Comparison of ENCODE assay signal across 22 cellular contexts in genomic region chr3:48984648-48985047, GRCh38. TPM values are rescaled to one million over a fixed set of nuclear protein-coding genes. Genes with fewer than 3 reads are reported as not detected.
A peak's percentile ranks its signal among the peaks of the same experiment; 100 is the strongest.
DNase-seq lines count a peak whose midpoint lies in the region; ATAC-seq, FAIRE-seq and TF ChIP-seq lines count a peak whose summit lies in the region.
"Had no signal": no experiment of that assay in that cellular context is flagged by ENCODE, and none has a peak within 500 bp of the region (broad histone marks: within the 10 kb centered on the region; RNA-seq: fewer than 3 reads in every experiment).

No MANE protein-coding gene starts in this region.

- intact Hi-C loops in CD14-positive monocyte (cut with micrococcal nuclease): loop anchor here in 1 of 2 donors (5.0 to 10.0 kb wide), 4 partner anchors 38 to 173 kb away; partner anchors contain the start of genes LAMB2, NDUFAF3 and QRICH1
- intact Hi-C loops in mucosa of descending colon (cut with DNase I, micrococcal nuclease): no loop called here
- intact Hi-C loops in kidney (cut with DNase I): no loop called here
- intact Hi-C loops in left cardiac atrium (cut with DNase I): loop anchor here (5.0 to 10.0 kb wide), 2 partner anchors 460 to 463 kb away; no protein-coding TSS in a partner anchor

- H3K4me1 ChIP-seq in mucosa of descending colon (ENCODE audit: low read depth): peaks cover 12% of the 10 kb centered on the region
- peaks cover 5 to 8% of the 10 kb centered on the region in 2 donors for H3K4me1 ChIP-seq in kidney (ENCODE audit: control insufficient read depth in 1 of 2, insufficient read depth in 1 of 2, low read depth in 1 of 2, low read length in 2 of 2)

- DNase-seq in CD14-positive monocyte (ENCODE audit: low spot score) (no peak), ELR (ENCODE audit: low read depth) (peak; percentile 52), SK-MEL-5 (ENCODE audit: low read depth, low spot score) (peak; percentile 12), kidney glomerular epithelial cell (lab: John Stamatoyannopoulos, UW) (peak; percentile 10), mucosa of descending colon (no peak), kidney (no peak), left cardiac atrium (no peak)
- DNase-seq: activated CD4-positive, alpha-beta T cell treated with anti-CD3 and anti-CD28 coated beads for 1 hour; central memory CD4-positive, alpha-beta T cell; DMS79 treated with DMSO at 0.1 percent for 48 hours; heart right ventricle; left ventricle myocardium superior; NCI-H1694 treated with DMSO at 0.1 percent for 48 hours; NCI-H2227 treated with DMSO at 0.1 percent for 48 hours; NCI-H774; uterus had no signal

- no peak for FAIRE-seq in kidney (lab: Jason Lieb, UNC)
- FAIRE-seq: GM12878 had no signal

- no peak overlapping the region for H3K9ac ChIP-seq in kidney (ENCODE audit: low read length in 2 of 2)

- H3K9me3 ChIP-seq in mucosa of descending colon (no peaks in the 10 kb centered on the region), kidney (ENCODE audit: control insufficient read depth in 1 of 2, low read length in 2 of 2) (no peaks in the 10 kb centered on the region)
- H3K9me3 ChIP-seq: HAP-1, heart right ventricle, suprapubic skin, uterus had no signal

- ATAC-seq in mucosa of descending colon (no peak), left cardiac atrium (no peak)
- ATAC-seq: GM12878, heart right ventricle, left ventricle myocardium superior, Right ventricle myocardium inferior had no signal

- TF ChIP-seq CTCF in CD14-positive monocyte (IDR thresholded peaks at IDR 0.05): no peak
- TF ChIP-seq CTCF in mucosa of descending colon (IDR thresholded peaks at IDR 0.05): no peak
- no peak for TF ChIP-seq CTCF in kidney (IDR thresholded peaks at IDR 0.05; ENCODE audit: borderline replicate concordance, extremely low read depth, insufficient read depth)

- H3K27me3 Mint-ChIP-seq in CD14-positive monocyte (ENCODE audit: low read depth in 3 of 3): peaks cover 0 to 1% (median 0%) of the 10 kb centered on the region in 3 donors
- H3K27me3 Mint-ChIP-seq: progenitor cell of endocrine pancreas had no signal

- H3K36me3 ChIP-seq in mucosa of descending colon (ENCODE audit: low read depth) (peaks cover 8% of the 10 kb centered on the region), kidney (ENCODE audit: control insufficient read depth in 1 of 2, insufficient read depth in 2 of 2, low read length in 2 of 2) (peaks cover 28 to 42% of the 10 kb centered on the region in 2 donors)
- H3K36me3 ChIP-seq: uterus had no signal

- peaks cover 19% of the 10 kb centered on the region for H3K4me1 Mint-ChIP-seq in CD14-positive monocyte

- peak overlapping the region in 1 of 2 donors; percentile 21 for H3K4me3 Mint-ChIP-seq in CD14-positive monocyte
- H3K4me3 Mint-ChIP-seq: neural crest cell had no signal

- in situ Hi-C loops in SK-MEL-5 (cut with HindIII; ENCODE audit: low pct_unique_long_range_greater_than_20kb, low sequenced_read_pairs): no loop called here

- H3K4me3 ChIP-seq in mucosa of descending colon (no peak overlapping the region), kidney (ENCODE audit: low read length in 2 of 2) (no peak overlapping the region)
- H3K4me3 ChIP-seq: GM12878, HAP-1, heart right ventricle, suprapubic skin, uterus had no signal

- peak overlapping the region in 5 of 7 donors; percentile 30 to 72 (median 58) for H3K27ac Mint-ChIP-seq in CD14-positive monocyte
- H3K27ac Mint-ChIP-seq: progenitor cell of endocrine pancreas had no signal

- H3K9me3 Mint-ChIP-seq in CD14-positive monocyte: no peaks in the 10 kb centered on the region
- H3K9me3 Mint-ChIP-seq: neural crest cell had no signal

- no peak overlapping the region for H3K27ac ChIP-seq in kidney (ENCODE audit: low read depth in 2 of 2, low read length in 2 of 2)
- H3K27ac ChIP-seq: suprapubic skin, uterus had no signal

- peaks cover 59 to 69% of the 10 kb centered on the region in 2 donors for H3K36me3 Mint-ChIP-seq in CD14-positive monocyte

RNA-seq across cellular contexts. Expression of gene P4HTM, which starts 5.4 kb away (rescaled TPM):
- polyA plus RNA-seq in CD14-positive monocyte (10 to 100 TPM; 14.9 to 18.1 TPM), kidney (ENCODE audit: insufficient read depth, low read depth, low replicate concordance) (72.6 TPM)
- not detected in 2 replicates for total RNA-seq in SK-MEL-5 (2014; rRNA removed; shearing (Covaris generic))
- not detected in 2 replicates for polyA plus RNA-seq in SK-MEL-5 (2015; cell fraction: cytosol; rRNA removed)
- not detected in 2 replicates for polyA plus RNA-seq in SK-MEL-5 (2015; cell fraction: nucleus; rRNA removed)
- total RNA-seq in mucosa of descending colon (10 to 100 TPM; 40.2 to 60.6 (median 41.4) TPM), kidney (63.7 TPM), left cardiac atrium (10 to 100 TPM; 32.8 to 33.9 TPM)

RNA-seq across cellular contexts. Expression of gene WDR6, which starts 22.5 kb away (rescaled TPM):
- polyA plus RNA-seq in CD14-positive monocyte (10 to 100 TPM; 30.6 to 46.3 TPM), kidney (ENCODE audit: insufficient read depth, low read depth, low replicate concordance) (105 TPM)
- total RNA-seq in SK-MEL-5 (2014; rRNA removed; shearing (Covaris generic)): 25.7 and 27.3 TPM in 2 replicates
- polyA plus RNA-seq in SK-MEL-5 (2015; cell fraction: cytosol; rRNA removed): 48.3 and 53.6 TPM in 2 replicates
- polyA plus RNA-seq in SK-MEL-5 (2015; cell fraction: nucleus; rRNA removed): 221 and 249 TPM in 2 replicates
- total RNA-seq in mucosa of descending colon (100 to 1,000 TPM in 2 of 3 donors, 10 to 100 TPM in 1; 98.5 to 205 (median 165) TPM), kidney (158 TPM), left cardiac atrium (10 to 100 TPM; 76.1 to 77.1 TPM)

RNA-seq across cellular contexts. Expression of gene DALRD3, which starts 33.7 kb away (rescaled TPM):
- 10 to 100 TPM; 15.0 to 20.0 TPM for polyA plus RNA-seq in CD14-positive monocyte
- total RNA-seq in SK-MEL-5 (2014; rRNA removed; shearing (Covaris generic)): 35.6 and 41.5 TPM in 2 replicates
- polyA plus RNA-seq in SK-MEL-5 (2015; cell fraction: cytosol; rRNA removed): 34.8 and 38.1 TPM in 2 replicates
- polyA plus RNA-seq in SK-MEL-5 (2015; cell fraction: nucleus; rRNA removed): 181 and 230 TPM in 2 replicates
- total RNA-seq in mucosa of descending colon: 10 to 100 TPM; 16.7 to 32.7 (median 18.9) TPM
- 46.8 TPM for total RNA-seq in kidney
- 41.6 TPM for polyA plus RNA-seq in kidney (ENCODE audit: insufficient read depth, low read depth, low replicate concordance)
- 10 to 100 TPM in 1 of 2 donors, 1 to 10 TPM in 1; 9.8 to 10.1 TPM for total RNA-seq in left cardiac atrium

RNA-seq across cellular contexts. Expression of gene NDUFAF3, which starts 37.3 kb away (rescaled TPM):
- polyA plus RNA-seq in CD14-positive monocyte: 10 to 100 TPM; 88.8 to 93.4 TPM
- 174 and 216 TPM in 2 replicates for total RNA-seq in SK-MEL-5 (2014; rRNA removed; shearing (Covaris generic))
- polyA plus RNA-seq in SK-MEL-5 (2015; cell fraction: cytosol; rRNA removed): 182 and 216 TPM in 2 replicates
- polyA plus RNA-seq in SK-MEL-5 (2015; cell fraction: nucleus; rRNA removed): 43.1 and 44.7 TPM in 2 replicates
- 10 to 100 TPM; 61.0 to 69.9 (median 63.2) TPM for total RNA-seq in mucosa of descending colon
- 106 TPM for total RNA-seq in kidney
- 190 TPM for polyA plus RNA-seq in kidney (ENCODE audit: insufficient read depth, low read depth, low replicate concordance)
- total RNA-seq in left cardiac atrium: 100 to 1,000 TPM; 135 to 138 TPM

RNA-seq across cellular contexts. Expression of gene IMPDH2, which starts 44.5 kb away (rescaled TPM):
- 10 to 100 TPM; 20.8 to 21.0 TPM for polyA plus RNA-seq in CD14-positive monocyte
- total RNA-seq in SK-MEL-5 (2014; rRNA removed; shearing (Covaris generic)): 463 and 511 TPM in 2 replicates
- 296 and 351 TPM in 2 replicates for polyA plus RNA-seq in SK-MEL-5 (2015; cell fraction: cytosol; rRNA removed)
- polyA plus RNA-seq in SK-MEL-5 (2015; cell fraction: nucleus; rRNA removed): 568 and 599 TPM in 2 replicates
- 100 to 1,000 TPM; 113 to 146 (median 114) TPM for total RNA-seq in mucosa of descending colon
- 132 TPM for total RNA-seq in kidney
- polyA plus RNA-seq in kidney (ENCODE audit: insufficient read depth, low read depth, low replicate concordance): 99.9 TPM
- total RNA-seq in left cardiac atrium: 10 to 100 TPM; 60.2 to 71.3 TPM

Comparison
In these comparisons a context has a peak if more than half of its experiments do, and no peak if none do; other contexts are left out.
1. DNase-seq: peak in ELR (single experiment), SK-MEL-5 (single experiment) and kidney glomerular epithelial cell (single experiment); none in CD14-positive monocyte (single experiment), mucosa of descending colon (0 of 3), kidney (single experiment) and left cardiac atrium (single experiment).
2. RNA of gene P4HTM, which starts 5.4 kb away (total RNA-seq): 63.7 TPM in kidney (single experiment), 40.2 to 60.6 TPM in mucosa of descending colon and 32.8 to 33.9 TPM in left cardiac atrium; not detected in SK-MEL-5; every median in the first group is over 10 times any median in the second.
3. intact Hi-C loops: an anchor here in left cardiac atrium (5.0 to 10.0 kb wide); none called in mucosa of descending colon and kidney.